In the genomic region with DNA sequence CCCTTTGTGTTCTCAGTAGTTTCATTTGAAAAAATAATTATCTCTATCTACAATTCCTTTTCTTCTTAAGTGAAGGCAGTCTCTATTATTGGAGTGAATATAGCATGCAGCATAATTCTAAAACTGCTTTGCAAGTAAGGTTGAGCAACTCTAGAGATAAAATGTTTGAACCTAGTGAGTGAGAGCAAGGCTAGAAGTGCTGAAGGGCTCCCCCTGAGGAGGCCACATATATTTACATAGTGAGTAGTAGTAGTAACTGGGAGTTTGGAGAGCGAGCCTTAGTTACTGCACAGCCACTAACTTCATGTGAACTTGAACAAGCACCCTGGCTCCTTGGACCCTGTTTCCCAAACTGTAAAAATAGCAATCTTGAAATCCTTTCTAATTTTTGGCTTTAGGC, we compare ENCODE assay signal across 15 cellular contexts.
A peak's percentile ranks its signal among the peaks of the same experiment; 100 is the strongest.
DNase-seq lines count a peak whose midpoint lies in the region; ATAC-seq and TF ChIP-seq lines count a peak whose summit lies in the region.
"Had no signal": no experiment of that assay in that cellular context is flagged by ENCODE, and none has a peak within 500 bp of the region (broad histone marks: within the 10 kb centered on the region; RNA-seq: fewer than 3 reads in every experiment).

No MANE protein-coding gene starts in this region.

- in situ Hi-C loops in Panc1 (cut with HindIII; ENCODE audit: low pct_unique_long_range_greater_than_20kb, low sequenced_read_pairs), result no loop called here

- no peak overlapping the region for H3K27ac ChIP-seq in Panc1 (ENCODE audit: low read length)
- H3K27ac ChIP-seq: body of pancreas, transverse colon had no signal

- no peak overlapping the region for H3K4me3 ChIP-seq in Panc1 (ENCODE audit: low read depth in 2 of 2, low read length in 2 of 2)
- H3K4me3 ChIP-seq: body of pancreas, transverse colon had no signal

- DNase-seq in Right ventricle myocardium superior, result no peak
- no peak for DNase-seq in left cardiac atrium
- no peak for DNase-seq in Panc1 (ENCODE audit: low read depth, low spot score)
- no peak for DNase-seq in left ventricle myocardium superior
- no peak for DNase-seq in NCI-H446 (lab: John Stamatoyannopoulos, UW)
- no peak for DNase-seq in kidney tubule cell (ENCODE audit: low spot score)
- DNase-seq in germinal center (ENCODE audit: low spot score), result no peak
- DNase-seq: activated CD4-positive, alpha-beta T cell treated with anti-CD3 and anti-CD28 coated beads, Interleukin-2, amount 50 U/mL, for 1 hour; body of pancreas; DMS 273 treated with DMSO at 0.1 percent for 48 hours; Karpas-422; T-helper 1 cell; transverse colon had no signal

- intact Hi-C loops in Right ventricle myocardium superior (cut with DNase I), result no loop called here
- intact Hi-C loops in left cardiac atrium (cut with DNase I), result no loop called here
- intact Hi-C loops in Panc1 (cut with micrococcal nuclease; ENCODE audit: unreplicated experiment), result no loop called here
- intact Hi-C loops in left ventricle myocardium superior (cut with micrococcal nuclease), result no loop called here

- TF ChIP-seq CTCF in Panc1 (IDR thresholded peaks at IDR 0.05), result peak; percentile 40

- no peaks in the 10 kb centered on the region for H3K27me3 ChIP-seq in Panc1 (ENCODE audit: control insufficient read depth, insufficient read depth, low read length)
- H3K27me3 ChIP-seq: body of pancreas, transverse colon had no signal

- H3K36me3 ChIP-seq in Panc1 (ENCODE audit: control insufficient read depth, insufficient read depth, low read length), result no peaks in the 10 kb centered on the region
- H3K36me3 ChIP-seq: transverse colon had no signal

- BruUV-seq in Panc1 (replicated peaks; lab: Mats Ljungman, UMichigan), result no TSS peak

- CTCF ChIA-PET in Panc1 (lab: Charles Lee), result no interaction called here

- H3K9me3 ChIP-seq in Panc1 (ENCODE audit: control insufficient read depth, insufficient read depth, low read depth, low read length), result no peaks in the 10 kb centered on the region
- H3K9me3 ChIP-seq: body of pancreas had no signal

- POLR2A ChIA-PET in Panc1 (lab: Charles Lee), result no interaction called here

- H3K4me1 ChIP-seq in Panc1 (ENCODE audit: control insufficient read depth, insufficient read depth, low read length), result no peaks in the 10 kb centered on the region
- H3K4me1 ChIP-seq: body of pancreas, transverse colon had no signal

- peak; percentile 59 for ATAC-seq in Right ventricle myocardium superior (ENCODE audit: poor library complexity)
- no peak for ATAC-seq in left cardiac atrium
- ATAC-seq in Panc1, result peak; percentile 75
- peak; percentile 75 for ATAC-seq in left ventricle myocardium superior
- no peak for ATAC-seq in GM21526 (IDR thresholded peaks at IDR 0.05; ENCODE audit: low FRiP score, unreplicated experiment)
- ATAC-seq: activated T-helper 17 cell treated with anti-CD3 and anti-CD28 coated beads, Interleukin-2, amount 50 U/mL, for 72 hours; body of pancreas had no signal

Comparison
In these comparisons a context has a peak if more than half of its experiments do, and no peak if none do; other contexts are left out.
1. ATAC-seq: peak in Right ventricle myocardium superior (single experiment), Panc1 (single experiment) and left ventricle myocardium superior (single experiment); none in left cardiac atrium (0 of 2) and GM21526 (single experiment).